18 cellular contexts compared by ENCODE assay signal in genomic region chr19:39828015-39828633, GRCh38. TPM values are rescaled to one million over a fixed set of nuclear protein-coding genes. Genes with fewer than 3 reads are reported as not detected.
A peak's percentile ranks its signal among the peaks of the same experiment; 100 is the strongest.
DNase-seq lines count a peak whose midpoint lies in the region; ATAC-seq, FAIRE-seq and TF ChIP-seq lines count a peak whose summit lies in the region.
"Had no signal": no experiment of that assay in that cellular context is flagged by ENCODE, and none has a peak within 500 bp of the region (broad histone marks: within the 10 kb centered on the region; RNA-seq: fewer than 3 reads in every experiment).

No MANE protein-coding gene starts in this region.

- peaks cover 57% of the 10 kb centered on the region for H3K36me3 Mint-ChIP-seq in CD4-positive, alpha-beta T cell (ENCODE audit: low read depth)
- peaks cover 10% of the 10 kb centered on the region for H3K36me3 Mint-ChIP-seq in IgD-negative memory B cell
- H3K36me3 Mint-ChIP-seq in activated CD4-positive, alpha-beta memory T cell treated with anti-CD3 and anti-CD28 coated beads for 36 hours, result peaks cover 26% of the 10 kb centered on the region
- H3K36me3 Mint-ChIP-seq in nephron progenitor cell (ENCODE audit: low read depth), result peaks cover 52% of the 10 kb centered on the region

- H3K27ac Mint-ChIP-seq in CD4-positive, alpha-beta T cell, result no peak overlapping the region
- H3K27ac Mint-ChIP-seq in IgD-negative memory B cell (peak overlapping the region; percentile 76 to 95 (median 82)), nephron progenitor cell (peak overlapping the region; percentile 53)
- peak overlapping the region; percentile 63 for H3K27ac Mint-ChIP-seq in activated CD4-positive, alpha-beta memory T cell treated with anti-CD3 and anti-CD28 coated beads for 36 hours

- no peak overlapping the region for H3K9ac ChIP-seq in HepG2 (ENCODE audit: insufficient read depth, low read depth, low read length)
- H3K9ac ChIP-seq: parathyroid adenoma, SK-N-SH had no signal

- TF ChIP-seq CTCF in CD4-positive, alpha-beta T cell (IDR thresholded peaks at IDR 0.05), result no peak
- TF ChIP-seq CTCF in nephron progenitor cell (IDR thresholded peaks at IDR 0.05) (no peak), HepG2 (CRISPR knock-in tag; IDR thresholded peaks at IDR 0.05) (no peak)

- H3K4me1 Mint-ChIP-seq in CD4-positive, alpha-beta T cell (ENCODE audit: low read depth), result peaks cover 15% of the 10 kb centered on the region
- H3K4me1 Mint-ChIP-seq in IgD-negative memory B cell, result peaks cover 14 to 22% (median 20%) of the 10 kb centered on the region in 3 donors
- peaks cover 21% of the 10 kb centered on the region for H3K4me1 Mint-ChIP-seq in activated CD4-positive, alpha-beta memory T cell treated with anti-CD3 and anti-CD28 coated beads for 36 hours (ENCODE audit: low read depth)
- peaks cover 32% of the 10 kb centered on the region for H3K4me1 Mint-ChIP-seq in nephron progenitor cell

- no peaks in the 10 kb centered on the region for H3K79me2 ChIP-seq in HepG2 (ENCODE audit: insufficient read depth, low read length)

- no peaks in the 10 kb centered on the region for H3K9me3 Mint-ChIP-seq in CD4-positive, alpha-beta T cell
- H3K9me3 Mint-ChIP-seq in IgD-negative memory B cell, result no peaks in the 10 kb centered on the region
- no peaks in the 10 kb centered on the region for H3K9me3 Mint-ChIP-seq in activated CD4-positive, alpha-beta memory T cell treated with anti-CD3 and anti-CD28 coated beads for 36 hours
- H3K9me3 Mint-ChIP-seq in nephron progenitor cell, result no peaks in the 10 kb centered on the region

- BruUV-seq in HepG2 (replicated peaks; lab: Mats Ljungman, UMichigan), result no TSS peak

- WGBS in HepG2 (ENCODE audit: low lambda C conversion rate), result 97% methylated on average over 22 of the region's 26 CpGs

- no peak overlapping the region for H3K4me3 ChIP-seq in HepG2 (replicated peaks in 1 of 3; ENCODE audit: insufficient read depth in 1 of 3, low read depth in 2 of 3, low read length in 3 of 3)

- no peak for DNase-seq in CD4-positive, alpha-beta T cell
- DNase-seq in activated CD4-positive, alpha-beta memory T cell treated with anti-CD3 and anti-CD28 coated beads for 36 hours, result no peak
- DNase-seq in nephron progenitor cell (no peak), urothelium cell line (ENCODE audit: low spot score) (no peak), HepG2 (ENCODE audit: low spot score) (no peak)
- no peak for DNase-seq in activated CD4-positive, CD25-positive, alpha-beta regulatory T cell treated with anti-CD3 and anti-CD28 coated beads, Interleukin-2, amount 50 U/mL, for 72 hours
- DNase-seq: activated CD8-positive, alpha-beta memory T cell treated with anti-CD3 and anti-CD28 coated beads, Interleukin-2, amount 50 U/mL, for 4 hours; BE2C; EL; SK-N-SH had no signal

- peak overlapping the region; percentile 25 for H3K4me3 Mint-ChIP-seq in CD4-positive, alpha-beta T cell
- H3K4me3 Mint-ChIP-seq in IgD-negative memory B cell, result peak overlapping the region; percentile 58 to 84 (median 76)
- peak overlapping the region; percentile 48 for H3K4me3 Mint-ChIP-seq in activated CD4-positive, alpha-beta memory T cell treated with anti-CD3 and anti-CD28 coated beads for 36 hours
- H3K4me3 Mint-ChIP-seq in nephron progenitor cell, result no peak overlapping the region

- TF ChIP-seq RAD21 in HepG2 (CRISPR knock-in tag; IDR thresholded peaks at IDR 0.05), result no peak

- H4K20me1 ChIP-seq in HepG2 (ENCODE audit: insufficient read depth, low read length), result no peaks in the 10 kb centered on the region

- TF ChIP-seq EP300 in HepG2 (IDR thresholded peaks at IDR 0.05; ENCODE audit: low read depth in 2 of 2, low read length in 2 of 2) (no peak), HepG2 (CRISPR knock-in tag; IDR thresholded peaks at IDR 0.05; ENCODE audit: borderline replicate concordance) (no peak)

- no peaks in the 10 kb centered on the region for H3K9me3 ChIP-seq in CD4-positive, alpha-beta T cell (ENCODE audit: control insufficient read depth, low read length)
- no peaks in the 10 kb centered on the region for H3K9me3 ChIP-seq in HepG2 (ENCODE audit: low read length)
- H3K9me3 ChIP-seq: BE2C, SK-N-SH had no signal

- no peak for TF ChIP-seq POLR2A in HepG2 (IDR thresholded peaks at IDR 0.05; ENCODE audit: insufficient read depth in 1 of 2, low read depth in 2 of 2, low read length in 2 of 2)

- H3K4me2 ChIP-seq in HepG2 (ENCODE audit: low read depth, low read length), result no peak overlapping the region
- H3K4me2 ChIP-seq: SK-N-SH had no signal

- POLR2A ChIA-PET in CD4-positive, alpha-beta T cell (lab: Charles Lee), result interaction anchor here (1.2 kb wide), 1 partner anchor 520 kb away, joined by 3 read pairs; the partner anchor contains the start of genes C19orf47 and PLD3
- POLR2A ChIA-PET in activated CD4-positive, alpha-beta memory T cell treated with anti-CD3 and anti-CD28 coated beads for 36 hours (lab: Charles Lee), result interaction anchor here (1.2 to 1.3 kb wide), 2 partner anchors 17 to 18 kb away, joined by 5 read pairs; partner anchors contain the start of gene FBL
- POLR2A ChIA-PET in HepG2 (lab: Yijun Ruan, JAX), result no interaction called here

- intact Hi-C loops in CD4-positive, alpha-beta T cell (cut with DNase I, micrococcal nuclease), result loop anchor here in 1 of 2 experiments (10.0 kb wide), 1 partner anchor 617 kb away; the partner anchor contains the start of gene SERTAD3
- intact Hi-C loops in activated CD4-positive, alpha-beta memory T cell treated with anti-CD3 and anti-CD28 coated beads for 36 hours (cut with micrococcal nuclease), result no loop called here
- intact Hi-C loops in HepG2 (cut with micrococcal nuclease; ENCODE audit: unreplicated experiment), result no loop called here

- CTCF ChIA-PET in CD4-positive, alpha-beta T cell (lab: Charles Lee), result interaction anchor here (1.0 kb wide), 2 partner anchors 15 to 35 kb away, joined by 3 to 4 read pairs; no protein-coding TSS in a partner anchor
- CTCF ChIA-PET in activated CD4-positive, alpha-beta memory T cell treated with anti-CD3 and anti-CD28 coated beads for 36 hours (lab: Charles Lee), result interaction anchor here (0.8 to 1.9 kb wide), 2 partner anchors 15 to 35 kb away, joined by 3 to 9 read pairs; no protein-coding TSS in a partner anchor
- CTCF ChIA-PET in HepG2 (lab: Yijun Ruan, JAX; ENCODE audit: low intra/inter-chr PET ratio, low total read pairs), result no interaction called here

- H3K36me3 ChIP-seq in HepG2 (replicated peaks in 1 of 2; ENCODE audit: control insufficient read depth in 1 of 2, insufficient read depth in 2 of 2, low read length in 2 of 2), result peaks cover 16 to 34% of the 10 kb centered on the region in 2 experiments; a peak in 4 of 5 replicates

- in situ Hi-C loops in HepG2 (cut with HindIII; ENCODE audit: extremely low pct_ligation_motif_present, low pct_unique_long_range_greater_than_20kb), result no loop called here

- ATAC-seq in CD4-positive, alpha-beta T cell (ENCODE audit: poor library complexity), result no peak
- no peak for ATAC-seq in GM21528 (IDR thresholded peaks at IDR 0.05; ENCODE audit: low FRiP score, unreplicated experiment)
- ATAC-seq in HepG2, result no peak

- no peak overlapping the region for H2AFZ ChIP-seq in HepG2 (ENCODE audit: low read length)
- H2AFZ ChIP-seq: parathyroid adenoma had no signal

- H3K27me3 ChIP-seq in CD4-positive, alpha-beta T cell (ENCODE audit: control insufficient read depth, insufficient read depth, low read length), result no peaks in the 10 kb centered on the region
- H3K27me3 ChIP-seq in HepG2 (ENCODE audit: control insufficient read depth in 1 of 2, insufficient read depth in 2 of 2, low read length in 2 of 2), result no peaks in the 10 kb centered on the region
- H3K27me3 ChIP-seq: BE2C had no signal

- FAIRE-seq in urothelium cell line (lab: Jason Lieb, UNC) (no peak), HepG2 (lab: Jason Lieb, UNC) (no peak)

- peaks cover 17% of the 10 kb centered on the region for H3K4me1 ChIP-seq in HepG2 (ENCODE audit: insufficient read depth, low read length)

- no peak overlapping the region for H3K27ac ChIP-seq in CD4-positive, alpha-beta T cell (ENCODE audit: low read depth, low read length)
- no peak overlapping the region for H3K27ac ChIP-seq in HepG2 (ENCODE audit: extremely low read length, insufficient read depth, low read length)
- H3K27ac ChIP-seq: epithelial cell of prostate, parathyroid adenoma had no signal

- H3K27me3 Mint-ChIP-seq in CD4-positive, alpha-beta T cell, result no peaks in the 10 kb centered on the region
- no peaks in the 10 kb centered on the region for H3K27me3 Mint-ChIP-seq in IgD-negative memory B cell
- H3K27me3 Mint-ChIP-seq in activated CD4-positive, alpha-beta memory T cell treated with anti-CD3 and anti-CD28 coated beads for 36 hours, result no peaks in the 10 kb centered on the region
- no peaks in the 10 kb centered on the region for H3K27me3 Mint-ChIP-seq in nephron progenitor cell (ENCODE audit: low read depth, poor library complexity)

RNA-seq across cellular contexts. Expression of gene DYRK1B, which starts 5.8 kb away (rescaled TPM):
- 10 to 100 TPM; 18.9 to 19.4 TPM for total RNA-seq in CD4-positive, alpha-beta T cell
- 16.9 TPM for polyA plus RNA-seq in IgD-negative memory B cell
- 1 to 10 TPM; 4.5 to 4.8 TPM for total RNA-seq in activated CD4-positive, alpha-beta memory T cell treated with anti-CD3 and anti-CD28 coated beads for 36 hours
- 0.45 and 0.82 TPM in 2 replicates for total RNA-seq in HepG2 (2016; rRNA removed; fragmentation: Illumina TruSeq; extraction: Trizol)
- total RNA-seq in HepG2 (2016; cell fraction: cytosol; rRNA removed; fragmentation: Illumina TruSeq; extraction: Trizol; ENCODE audit: low read depth), result 1.2 and 1.7 TPM in 2 replicates
- 0.39 and 1.3 TPM in 2 replicates for total RNA-seq in HepG2 (2016; cell fraction: insoluble cytoplasmic fraction; rRNA removed; fragmentation: Illumina TruSeq; extraction: Trizol)
- total RNA-seq in HepG2 (2016; cell fraction: membrane; rRNA removed; fragmentation: Illumina TruSeq; extraction: Trizol), result 1.00 and 1.1 TPM in 2 replicates
- total RNA-seq in HepG2 (2016; cell fraction: nucleus; rRNA removed; fragmentation: Illumina TruSeq; extraction: Trizol), result 1.3 and 1.5 TPM in 2 replicates
- 1.1 and 1.3 TPM in 2 replicates for polyA plus RNA-seq in HepG2 (2011; rRNA removed)
- polyA plus RNA-seq in HepG2 (2011; cell fraction: cytosol; rRNA removed), result 0.50 and 0.64 TPM in 2 replicates
- polyA plus RNA-seq in HepG2 (2011; cell fraction: nucleus; rRNA removed), result 5.0 and 6.5 TPM in 2 replicates
- 2.0 and 2.5 TPM in 2 replicates for polyA plus RNA-seq in HepG2 (2012)
- polyA plus RNA-seq in HepG2 (2016; cell fraction: cytosol; fragmentation: Illumina TruSeq; extraction: Trizol; ENCODE audit: low read depth), result 1.7 and 1.9 TPM in 2 replicates
- polyA plus RNA-seq in HepG2 (2016; cell fraction: insoluble cytoplasmic fraction; fragmentation: Illumina TruSeq; extraction: Trizol; ENCODE audit: low read depth), result 0.58 and 0.68 TPM in 2 replicates
- polyA plus RNA-seq in HepG2 (2016; cell fraction: membrane; fragmentation: Illumina TruSeq; extraction: Trizol; ENCODE audit: low read depth), result 1.8 and 2.4 TPM in 2 replicates
- polyA plus RNA-seq in HepG2 (2016; cell fraction: nucleus; fragmentation: Illumina TruSeq; extraction: Trizol; ENCODE audit: insufficient read depth, low read depth), result 4.3 and 5.9 TPM in 2 replicates
- polyA minus RNA-seq in HepG2 (2011; rRNA and poly(A)+ RNA removed; ENCODE audit: low replicate concordance), result 1.2 and 13.7 TPM in 2 replicates
- not detected in 2 replicates for polyA minus RNA-seq in HepG2 (2011; cell fraction: cytosol; rRNA and poly(A)+ RNA removed)
- 1.3 and 2.7 TPM in 2 replicates for polyA minus RNA-seq in HepG2 (2011; cell fraction: nucleus; rRNA and poly(A)+ RNA removed)

RNA-seq across cellular contexts. Expression of gene FBL, which starts 18.1 kb away (rescaled TPM):
- total RNA-seq in CD4-positive, alpha-beta T cell, result 100 to 1,000 TPM; 267 to 287 TPM
- polyA plus RNA-seq in IgD-negative memory B cell, result 183 TPM
- total RNA-seq in activated CD4-positive, alpha-beta memory T cell treated with anti-CD3 and anti-CD28 coated beads for 36 hours, result 100 to 1,000 TPM; 579 to 589 TPM
- total RNA-seq in HepG2 (2016; rRNA removed; fragmentation: Illumina TruSeq; extraction: Trizol), result 153 and 235 TPM in 2 replicates
- 97.6 and 118 TPM in 2 replicates for total RNA-seq in HepG2 (2016; cell fraction: cytosol; rRNA removed; fragmentation: Illumina TruSeq; extraction: Trizol; ENCODE audit: low read depth)
- 156 and 237 TPM in 2 replicates for total RNA-seq in HepG2 (2016; cell fraction: insoluble cytoplasmic fraction; rRNA removed; fragmentation: Illumina TruSeq; extraction: Trizol)
- 195 and 220 TPM in 2 replicates for total RNA-seq in HepG2 (2016; cell fraction: membrane; rRNA removed; fragmentation: Illumina TruSeq; extraction: Trizol)
- total RNA-seq in HepG2 (2016; cell fraction: nucleus; rRNA removed; fragmentation: Illumina TruSeq; extraction: Trizol), result 85.6 and 92.5 TPM in 2 replicates
- 408 and 468 TPM in 2 replicates for polyA plus RNA-seq in HepG2 (2011; rRNA removed)
- polyA plus RNA-seq in HepG2 (2011; cell fraction: cytosol; rRNA removed), result 399 and 528 TPM in 2 replicates
- polyA plus RNA-seq in HepG2 (2011; cell fraction: nucleus; rRNA removed), result 142 and 169 TPM in 2 replicates
- 311 and 349 TPM in 2 replicates for polyA plus RNA-seq in HepG2 (2012)
- 376 and 452 TPM in 2 replicates for polyA plus RNA-seq in HepG2 (2016; cell fraction: cytosol; fragmentation: Illumina TruSeq; extraction: Trizol; ENCODE audit: low read depth)
- 420 and 553 TPM in 2 replicates for polyA plus RNA-seq in HepG2 (2016; cell fraction: insoluble cytoplasmic fraction; fragmentation: Illumina TruSeq; extraction: Trizol; ENCODE audit: low read depth)
- polyA plus RNA-seq in HepG2 (2016; cell fraction: membrane; fragmentation: Illumina TruSeq; extraction: Trizol; ENCODE audit: low read depth), result 376 and 422 TPM in 2 replicates
- polyA plus RNA-seq in HepG2 (2016; cell fraction: nucleus; fragmentation: Illumina TruSeq; extraction: Trizol; ENCODE audit: insufficient read depth, low read depth), result 243 and 256 TPM in 2 replicates
- 543 and 868 TPM in 2 replicates for polyA minus RNA-seq in HepG2 (2011; rRNA and poly(A)+ RNA removed; ENCODE audit: low replicate concordance)
- polyA minus RNA-seq in HepG2 (2011; cell fraction: cytosol; rRNA and poly(A)+ RNA removed), result 96.2 and 102 TPM in 2 replicates
- polyA minus RNA-seq in HepG2 (2011; cell fraction: nucleus; rRNA and poly(A)+ RNA removed), result 21.2 and 34.9 TPM in 2 replicates

RNA-seq across cellular contexts. Expression of gene LEUTX, which starts 49.5 kb away (rescaled TPM):
- not detected for total RNA-seq in CD4-positive, alpha-beta T cell
- polyA plus RNA-seq in IgD-negative memory B cell, result not detected
- total RNA-seq in activated CD4-positive, alpha-beta memory T cell treated with anti-CD3 and anti-CD28 coated beads for 36 hours, result not detected
- total RNA-seq in HepG2 (2016; rRNA removed; fragmentation: Illumina TruSeq; extraction: Trizol), result not detected in 2 replicates
- total RNA-seq in HepG2 (2016; cell fraction: cytosol; rRNA removed; fragmentation: Illumina TruSeq; extraction: Trizol; ENCODE audit: low read depth), result not detected in 2 replicates
- not detected in 2 replicates for total RNA-seq in HepG2 (2016; cell fraction: insoluble cytoplasmic fraction; rRNA removed; fragmentation: Illumina TruSeq; extraction: Trizol)
- not detected in 2 replicates for total RNA-seq in HepG2 (2016; cell fraction: membrane; rRNA removed; fragmentation: Illumina TruSeq; extraction: Trizol)
- total RNA-seq in HepG2 (2016; cell fraction: nucleus; rRNA removed; fragmentation: Illumina TruSeq; extraction: Trizol), result not detected in 2 replicates
- polyA plus RNA-seq in HepG2 (2011; rRNA removed), result not detected in 2 replicates
- not detected in 2 replicates for polyA plus RNA-seq in HepG2 (2011; cell fraction: cytosol; rRNA removed)
- polyA plus RNA-seq in HepG2 (2011; cell fraction: nucleus; rRNA removed), result not detected in 2 replicates
- polyA plus RNA-seq in HepG2 (2012), result not detected in 2 replicates
- not detected in 2 replicates for polyA plus RNA-seq in HepG2 (2016; cell fraction: cytosol; fragmentation: Illumina TruSeq; extraction: Trizol; ENCODE audit: low read depth)
- not detected in 2 replicates for polyA plus RNA-seq in HepG2 (2016; cell fraction: insoluble cytoplasmic fraction; fragmentation: Illumina TruSeq; extraction: Trizol; ENCODE audit: low read depth)
- polyA plus RNA-seq in HepG2 (2016; cell fraction: membrane; fragmentation: Illumina TruSeq; extraction: Trizol; ENCODE audit: low read depth), result not detected in 2 replicates
- polyA plus RNA-seq in HepG2 (2016; cell fraction: nucleus; fragmentation: Illumina TruSeq; extraction: Trizol; ENCODE audit: insufficient read depth, low read depth), result not detected in 2 replicates
- polyA minus RNA-seq in HepG2 (2011; rRNA and poly(A)+ RNA removed; ENCODE audit: low replicate concordance), result not detected in 2 replicates
- polyA minus RNA-seq in HepG2 (2011; cell fraction: cytosol; rRNA and poly(A)+ RNA removed), result not detected in 2 replicates
- polyA minus RNA-seq in HepG2 (2011; cell fraction: nucleus; rRNA and poly(A)+ RNA removed), result not detected in 2 replicates
- total RNA-seq: cerebellum, kidney epithelial cell, subcutaneous adipose tissue had no signal
- polyA plus RNA-seq: adipose tissue, SK-N-SH had no signal
